Comparison of ENCODE assay signal across 15 cellular contexts in genomic region chr4:733631-733980, GRCh38. TPM values are rescaled to one million over a fixed set of nuclear protein-coding genes. Genes with fewer than 3 reads are reported as not detected.
DNase-seq lines count a peak whose midpoint lies in the region; ATAC-seq lines count a peak whose summit lies in the region.
"Had no signal": no experiment of that assay in that cellular context is flagged by ENCODE, and none has a peak within 500 bp of the region (broad histone marks: within the 10 kb centered on the region; RNA-seq: fewer than 3 reads in every experiment).

No MANE protein-coding gene starts in this region.

- no peaks in the 10 kb centered on the region for H3K9me3 Mint-ChIP-seq in activated T-cell treated with anti-CD3 and anti-CD28 coated beads, Interleukin-2, amount 50 U/mL, for 24 hours
- H3K9me3 Mint-ChIP-seq in stimulated activated effector memory CD8-positive, alpha-beta T cell treated with anti-CD3 and anti-CD28 coated beads, Interleukin-12 subunit alpha, Interleukin-12 subunit beta, amount 100 ng/mL, for 72 hours = no peaks in the 10 kb centered on the region
- no peaks in the 10 kb centered on the region for H3K9me3 Mint-ChIP-seq in activated naive CD8-positive, alpha-beta T cell treated with anti-CD3 and anti-CD28 coated beads, Interleukin-2, amount 50 U/mL, for 24 hours
- H3K9me3 Mint-ChIP-seq: CD4-positive, alpha-beta T cell; GM23338 had no signal

- H3K4me3 Mint-ChIP-seq in activated T-cell treated with anti-CD3 and anti-CD28 coated beads, Interleukin-2, amount 50 U/mL, for 24 hours = no peak overlapping the region
- H3K4me3 Mint-ChIP-seq in stimulated activated effector memory CD8-positive, alpha-beta T cell treated with anti-CD3 and anti-CD28 coated beads, Interleukin-12 subunit alpha, Interleukin-12 subunit beta, amount 100 ng/mL, for 72 hours = no peak overlapping the region
- H3K4me3 Mint-ChIP-seq in activated naive CD8-positive, alpha-beta T cell treated with anti-CD3 and anti-CD28 coated beads, Interleukin-2, amount 50 U/mL, for 24 hours = no peak overlapping the region
- H3K4me3 Mint-ChIP-seq: CD4-positive, alpha-beta T cell; GM23338 had no signal

- H3K27me3 ChIP-seq in right cardiac atrium (ENCODE audit: control insufficient read depth, insufficient read depth) = no peaks in the 10 kb centered on the region

- H3K9me3 ChIP-seq in right cardiac atrium (ENCODE audit: control insufficient read depth, low read length) = no peaks in the 10 kb centered on the region
- H3K9me3 ChIP-seq: A549, Caco-2 had no signal

- H3K27me3 Mint-ChIP-seq in activated T-cell treated with anti-CD3 and anti-CD28 coated beads, Interleukin-2, amount 50 U/mL, for 24 hours = no peaks in the 10 kb centered on the region
- no peaks in the 10 kb centered on the region for H3K27me3 Mint-ChIP-seq in activated naive CD8-positive, alpha-beta T cell treated with anti-CD3 and anti-CD28 coated beads, Interleukin-2, amount 50 U/mL, for 24 hours
- H3K27me3 Mint-ChIP-seq: CD4-positive, alpha-beta T cell had no signal

- H3K4me3 ChIP-seq in right cardiac atrium (ENCODE audit: low read length) = no peak overlapping the region
- H3K4me3 ChIP-seq: A549, GM23338 had no signal

- H3K27ac Mint-ChIP-seq in activated T-cell treated with anti-CD3 and anti-CD28 coated beads, Interleukin-2, amount 50 U/mL, for 24 hours = peak overlapping the region; percentile 50
- H3K27ac Mint-ChIP-seq in stimulated activated effector memory CD8-positive, alpha-beta T cell treated with anti-CD3 and anti-CD28 coated beads, Interleukin-12 subunit alpha, Interleukin-12 subunit beta, amount 100 ng/mL, for 72 hours = peak overlapping the region; percentile 43
- H3K27ac Mint-ChIP-seq in activated naive CD8-positive, alpha-beta T cell treated with anti-CD3 and anti-CD28 coated beads, Interleukin-2, amount 50 U/mL, for 24 hours = no peak overlapping the region
- H3K27ac Mint-ChIP-seq: CD4-positive, alpha-beta T cell; GM23338 had no signal

- H3K4me1 ChIP-seq in right cardiac atrium (ENCODE audit: control insufficient read depth, insufficient read depth, low read length) = no peaks in the 10 kb centered on the region
- H3K4me1 ChIP-seq: A549, Caco-2 had no signal

- no peak for DNase-seq in activated T-cell treated with anti-CD3 and anti-CD28 coated beads, Interleukin-2, amount 50 U/mL, for 24 hours
- no peak for DNase-seq in activated T-cell treated with anti-CD3 and anti-CD28 coated beads, Interleukin-2, amount 50 U/mL, for 1 hour
- DNase-seq in right cardiac atrium (peak in 2 of 3 donors; percentile 15 to 55), left ventricle myocardium superior (no peak)
- no peak for DNase-seq in stimulated activated effector memory CD8-positive, alpha-beta T cell treated with anti-CD3 and anti-CD28 coated beads, Interleukin-12 subunit alpha, Interleukin-12 subunit beta, amount 100 ng/mL, for 72 hours (ENCODE audit: low spot score in 2 of 2)
- no peak for DNase-seq in activated naive CD8-positive, alpha-beta T cell treated with anti-CD3 and anti-CD28 coated beads, Interleukin-2, amount 50 U/mL, for 24 hours
- DNase-seq: AML-193; Caco-2; CD4-positive, alpha-beta T cell; HCEC 1CT had no signal

- ATAC-seq in right cardiac atrium (no peak), left ventricle myocardium superior (no peak), GM18517 (IDR thresholded peaks at IDR 0.05; ENCODE audit: unreplicated experiment) (no peak)
- ATAC-seq in stimulated activated effector memory CD8-positive, alpha-beta T cell treated with anti-CD3 and anti-CD28 coated beads, Interleukin-12 subunit alpha, Interleukin-12 subunit beta, amount 100 ng/mL, for 72 hours = no peak
- no peak for ATAC-seq in activated naive CD8-positive, alpha-beta T cell treated with anti-CD3 and anti-CD28 coated beads, Interleukin-2, amount 50 U/mL, for 24 hours
- ATAC-seq: A549, GM23338 had no signal

- no peak overlapping the region for H3K27ac ChIP-seq in right cardiac atrium (ENCODE audit: low read length)
- H3K27ac ChIP-seq: 22Rv1, A549, C4-2B had no signal

- H3K4me1 Mint-ChIP-seq in activated T-cell treated with anti-CD3 and anti-CD28 coated beads, Interleukin-2, amount 50 U/mL, for 24 hours (ENCODE audit: low read depth) = no peaks in the 10 kb centered on the region
- no peaks in the 10 kb centered on the region for H3K4me1 Mint-ChIP-seq in stimulated activated effector memory CD8-positive, alpha-beta T cell treated with anti-CD3 and anti-CD28 coated beads, Interleukin-12 subunit alpha, Interleukin-12 subunit beta, amount 100 ng/mL, for 72 hours
- H3K4me1 Mint-ChIP-seq in activated naive CD8-positive, alpha-beta T cell treated with anti-CD3 and anti-CD28 coated beads, Interleukin-2, amount 50 U/mL, for 24 hours = no peaks in the 10 kb centered on the region
- H3K4me1 Mint-ChIP-seq: GM23338 had no signal

- 92% methylated on average over 18 of the region's 18 CpGs for WGBS in right cardiac atrium

- intact Hi-C loops in right cardiac atrium (cut with DNase I) (no loop called here), left ventricle myocardium superior (cut with micrococcal nuclease) (no loop called here)

- peaks cover 54% of the 10 kb centered on the region for H3K36me3 Mint-ChIP-seq in activated T-cell treated with anti-CD3 and anti-CD28 coated beads, Interleukin-2, amount 50 U/mL, for 24 hours (ENCODE audit: low read depth)
- peaks cover 51% of the 10 kb centered on the region for H3K36me3 Mint-ChIP-seq in stimulated activated effector memory CD8-positive, alpha-beta T cell treated with anti-CD3 and anti-CD28 coated beads, Interleukin-12 subunit alpha, Interleukin-12 subunit beta, amount 100 ng/mL, for 72 hours
- H3K36me3 Mint-ChIP-seq in activated naive CD8-positive, alpha-beta T cell treated with anti-CD3 and anti-CD28 coated beads, Interleukin-2, amount 50 U/mL, for 24 hours (ENCODE audit: low read depth) = peaks cover 18% of the 10 kb centered on the region

RNA-seq across cellular contexts. Expression of gene PCGF3, which starts 28.0 kb away (rescaled TPM):
- total RNA-seq in right cardiac atrium = 10 to 100 TPM; 25.0 to 28.6 (median 26.4) TPM
- polyA plus RNA-seq in right cardiac atrium = 30.1 TPM
- 20.9 TPM for total RNA-seq in left ventricle myocardium superior

RNA-seq across cellular contexts. Expression of gene SLC49A3, which starts 44.7 kb away (rescaled TPM):
- 10 to 100 TPM; 13.7 to 19.5 (median 16.9) TPM for total RNA-seq in right cardiac atrium
- polyA plus RNA-seq in right cardiac atrium = 10.6 TPM
- total RNA-seq in left ventricle myocardium superior = 12.6 TPM

RNA-seq across cellular contexts. Expression of gene MYL5, which starts 59.3 kb away (rescaled TPM):
- total RNA-seq in right cardiac atrium (1 to 10 TPM; 4.0 to 6.0 (median 4.7) TPM), left ventricle myocardium superior (2.7 TPM)
- 3.8 TPM for polyA plus RNA-seq in right cardiac atrium

RNA-seq across cellular contexts. Expression of gene ATP5ME, which starts 59.5 kb away (rescaled TPM):
- total RNA-seq in right cardiac atrium = 100 to 1,000 TPM; 689 to 911 (median 734) TPM
- 1,352 TPM for polyA plus RNA-seq in right cardiac atrium
- total RNA-seq in left ventricle myocardium superior = 1,128 TPM

Comparison
In these comparisons a context has a peak if more than half of its experiments do, and no peak if none do; other contexts are left out.
1. DNase-seq: peak in right cardiac atrium (2 of 3); none in activated T-cell treated with anti-CD3 and anti-CD28 coated beads, Interleukin-2, amount 50 U/mL, for 24 hours (single experiment), activated T-cell treated with anti-CD3 and anti-CD28 coated beads, Interleukin-2, amount 50 U/mL, for 1 hour (single experiment), left ventricle myocardium superior (single experiment), stimulated activated effector memory CD8-positive, alpha-beta T cell treated with anti-CD3 and anti-CD28 coated beads, Interleukin-12 subunit alpha, Interleukin-12 subunit beta, amount 100 ng/mL, for 72 hours (0 of 2) and activated naive CD8-positive, alpha-beta T cell treated with anti-CD3 and anti-CD28 coated beads, Interleukin-2, amount 50 U/mL, for 24 hours (single experiment).